ENCODE assay signal across 13 cellular contexts in genomic region chr11:121473064-121473777, GRCh38. TPM values are rescaled to one million over a fixed set of nuclear protein-coding genes. Genes with fewer than 3 reads are reported as not detected.
DNase-seq lines count a peak whose midpoint lies in the region; ATAC-seq, FAIRE-seq and TF ChIP-seq lines count a peak whose summit lies in the region.
"Had no signal": no experiment of that assay in that cellular context is flagged by ENCODE, and none has a peak within 500 bp of the region (broad histone marks: within the 10 kb centered on the region; RNA-seq: fewer than 3 reads in every experiment).

No MANE protein-coding gene starts in this region.

- H3K79me2 ChIP-seq in GM12878 (ENCODE audit: control insufficient read depth, insufficient read depth, low read length): peaks cover 75% of the 10 kb centered on the region

- SMC1A ChIA-PET in GM12878 (lab: Charles Lee; ENCODE audit: uncharacterized antibody, unreplicated experiment): interaction anchor here (0.6 kb wide), 1 partner anchor 141 kb away, joined by 3 read pairs; no protein-coding TSS in a partner anchor

- TF ChIP-seq RAD21 in GM12878 (IDR thresholded peaks at IDR 0.05; ENCODE audit: insufficient read depth, low read depth, low read length): no peak

- RAD21 ChIA-PET in GM12878 (lab: Charles Lee; ENCODE audit: unreplicated experiment): interaction anchor here (0.7 to 0.8 kb wide), 2 partner anchors 17 to 94 kb away, joined by 3 read pairs; no protein-coding TSS in a partner anchor

- H3K9ac ChIP-seq in GM12878 (ENCODE audit: control insufficient read depth, insufficient read depth, low read length): no peak overlapping the region

- no peaks in the 10 kb centered on the region for H3K27me3 ChIP-seq in AG04450 (ENCODE audit: control insufficient read depth, insufficient read depth, low read length)
- H3K27me3 ChIP-seq in GM12878 (replicated peaks in 1 of 2; ENCODE audit: control insufficient read depth in 2 of 2, insufficient read depth in 2 of 2, low read length in 1 of 2): no peaks in the 10 kb centered on the region
- H3K27me3 ChIP-seq in left lung: no peaks in the 10 kb centered on the region
- H3K27me3 ChIP-seq: colonic mucosa had no signal

- 84% methylated on average over 8 of the region's 8 CpGs for WGBS in GM12878 (ENCODE audit: insufficient coverage, insufficient replicate concordance, low lambda C conversion rate, missing lambda C conversion rate)

- no peak for TF ChIP-seq POLR2A in GM12878 (IDR thresholded peaks at IDR 0.05; ENCODE audit: low read depth, low read length)

- in situ Hi-C loops in GM12878 (cut with MboI): loop anchor here (25.0 kb wide), 1 partner anchor 1589 kb away; the partner anchor contains the start of gene HSPA8

- DNase-seq in AG04450 (ENCODE audit: low read depth, low spot score): peak; percentile 24
- no peak for DNase-seq in GM12878 (ENCODE audit: low read depth, low spot score)
- DNase-seq in left lung: no peak
- DNase-seq in HuH-7.5 (ENCODE audit: low spot score): no peak
- no peak for DNase-seq in NCI-H1694 (lab: John Stamatoyannopoulos, UW)
- no peak for DNase-seq in T-helper 2 cell
- DNase-seq: activated CD8-positive, alpha-beta memory T cell treated with anti-CD3 and anti-CD28 coated beads, Interleukin-2, amount 50 U/mL, for 4 hours; colonic mucosa; Karpas-422; NCI-H510A treated with DMSO at 0.1 percent for 48 hours had no signal

- H3K4me1 ChIP-seq in GM12878 (ENCODE audit: control insufficient read depth, insufficient read depth, low read length) (peaks cover 31% of the 10 kb centered on the region), left lung (peaks cover 0 to 20% of the 10 kb centered on the region in 2 donors)
- H3K4me1 ChIP-seq: colonic mucosa had no signal

- H3K27ac ChIP-seq in AG04450 (ENCODE audit: low read depth, low read length) (no peak overlapping the region), GM12878 (ENCODE audit: control insufficient read depth, insufficient read depth) (no peak overlapping the region), left lung (no peak overlapping the region)
- H3K27ac ChIP-seq: colonic mucosa, SK-N-MC had no signal

- FAIRE-seq in GM12878 (lab: Jason Lieb, UNC): no peak

- H3K4me2 ChIP-seq in GM12878 (ENCODE audit: control insufficient read depth, insufficient read depth): no peak overlapping the region

- no peaks in the 10 kb centered on the region; the same call in 1 of the 2 replicates for H4K20me1 ChIP-seq in GM12878 (ENCODE audit: control insufficient read depth, insufficient read depth)

- BruUV-seq in GM12878 (replicated peaks; lab: Mats Ljungman, UMichigan): no TSS peak

- no peak overlapping the region for H3K4me3 ChIP-seq in AG04450 (ENCODE audit: low read depth, low read length)
- H3K4me3 ChIP-seq in GM12878: no peak overlapping the region
- no peak overlapping the region for H3K4me3 ChIP-seq in left lung
- H3K4me3 ChIP-seq: colonic mucosa, SK-N-MC had no signal

- H3K9me3 ChIP-seq in AG04450 (ENCODE audit: control insufficient read depth, insufficient read depth, low read length) (no peaks in the 10 kb centered on the region), GM12878 (replicated peaks; ENCODE audit: control insufficient read depth, insufficient read depth, low read length) (no peaks in the 10 kb centered on the region; the same call in 2 of the 3 replicates), left lung (no peaks in the 10 kb centered on the region)
- H3K9me3 ChIP-seq: colonic mucosa had no signal

- intact Hi-C loops in GM12878 (cut with micrococcal nuclease; ENCODE audit: unreplicated experiment) (no loop called here), left lung (cut with DNase I) (no loop called here)

- H3K36me3 ChIP-seq in GM12878 (ENCODE audit: control insufficient read depth in 2 of 2, insufficient read depth in 2 of 2, low read length in 1 of 2): peaks cover 30 to 48% of the 10 kb centered on the region in 2 experiments
- peaks cover 0 to 22% of the 10 kb centered on the region in 2 donors for H3K36me3 ChIP-seq in left lung
- H3K36me3 ChIP-seq: colonic mucosa had no signal

- TF ChIP-seq CTCF in AG04450 (IDR thresholded peaks at IDR 0.05; ENCODE audit: low read depth, low read length): no peak
- no peak for TF ChIP-seq CTCF in GM12878 (IDR thresholded peaks at IDR 0.05 in 2 of 3, conservative IDR thresholded peaks at IDR 0.05 in 1 of 3; ENCODE audit: control insufficient read depth in 2 of 3, extremely low read depth in 1 of 3, insufficient read depth in 1 of 3, low read depth in 3 of 3, low read length in 3 of 3)
- TF ChIP-seq CTCF in left lung (IDR thresholded peaks at IDR 0.05): no peak

- TF ChIP-seq EP300 in GM12878 (IDR thresholded peaks at IDR 0.05; ENCODE audit: borderline replicate concordance in 1 of 2, control insufficient read depth in 1 of 2, low read depth in 2 of 2, low read length in 2 of 2): no peak

- ATAC-seq in GM21529 (IDR thresholded peaks at IDR 0.05; ENCODE audit: unreplicated experiment): peak; percentile 38
- no peak for ATAC-seq in GM12878
- ATAC-seq in left lung: peak; percentile 34
- ATAC-seq in HG03095 (IDR thresholded peaks at IDR 0.05; ENCODE audit: unreplicated experiment): no peak

- H2AFZ ChIP-seq in GM12878 (ENCODE audit: control insufficient read depth, low read depth, low read length): no peak overlapping the region

- CTCF ChIA-PET in AG04450 (lab: Charles Lee) (no interaction called here), GM12878 (lab: Yijun Ruan, JAX) (no interaction called here)

- POLR2A ChIA-PET in AG04450 (lab: Yijun Ruan, JAX): no interaction called here
- POLR2A ChIA-PET in GM12878 (lab: Charles Lee): interaction anchor here (0.7 to 1.3 kb wide), 2 partner anchors 21 to 81 kb away, joined by 3 to 4 read pairs; no protein-coding TSS in a partner anchor

TF ChIP-seq in GM12878, 131 proteins besides CTCF, POLR2A, EP300 and RAD21:
- TF ChIP-seq POU2F2 (IDR thresholded peaks at IDR 0.05; ENCODE audit: borderline replicate concordance, low read depth, low read length) (peak; percentile 54; the same call in 1 of the 3 replicates), SKIL (IDR thresholded peaks at IDR 0.05; ENCODE audit: low read depth, poor library complexity, severe bottlenecking) (no peak), EGR1 (IDR thresholded peaks at IDR 0.05; ENCODE audit: borderline replicate concordance in 1 of 2, low read depth in 2 of 2, low read length in 2 of 2) (peak in 1 of 2 experiments; percentile 42; a peak in 1 of 3 replicates)
TF ChIP-seq in GM12878: peak in this region for 2.

RNA-seq across cellular contexts. Expression of gene SORL1, which starts 21.1 kb away (rescaled TPM):
- 5.4 and 5.5 TPM in 2 replicates for polyA plus RNA-seq in AG04450 (2011; rRNA removed)
- polyA minus RNA-seq in AG04450 (2011; rRNA and poly(A)+ RNA removed): 23.4 and 29.8 TPM in 2 replicates
- 727 and 773 TPM in 2 replicates for total RNA-seq in GM12878 (2013; cell fraction: nucleolus; rRNA removed)
- total RNA-seq in GM12878 (2014; rRNA removed): 75.1 and 77.9 TPM in 2 replicates
- 58.7 and 61.4 TPM in 2 replicates for total RNA-seq in GM12878 (2014; rRNA removed; fragmentation: Illumina TruSeq; extraction: Trizol)
- total RNA-seq in GM12878 (2021): 99.6 and 107 TPM in 2 replicates
- 41.0 TPM for polyA plus RNA-seq in GM12878 (2011; ENCODE audit: low read depth)
- polyA plus RNA-seq in GM12878 (2011; rRNA removed): 74.4 and 102 TPM in 2 replicates
- 126 and 169 TPM in 2 replicates for polyA plus RNA-seq in GM12878 (2011; cell fraction: cytosol; rRNA removed)
- polyA plus RNA-seq in GM12878 (2011; cell fraction: nucleus; rRNA removed): 326 and 357 TPM in 2 replicates
- 51.9 and 68.0 TPM in 2 replicates for polyA plus RNA-seq in GM12878 (2012)
- polyA plus RNA-seq in GM12878 (2014; fragmentation: Illumina TruSeq; extraction: Trizol): 60.0 and 68.0 TPM in 2 replicates
- 10 to 100 TPM; 20.2 to 26.0 TPM for polyA plus RNA-seq in GM12878 (2014; fragmentation: Nextera tagmentation; extraction: Ambion mirVana)
- 42.4 and 44.0 TPM in 2 replicates for polyA plus RNA-seq in GM12878 (2014; rRNA removed)
- 10 to 100 TPM; 59.9 to 64.7 TPM for polyA plus RNA-seq in GM12878 (2016; fragmentation: Nextera tagmentation; extraction: Ambion mirVana)
- 515 and 644 TPM in 2 replicates for polyA minus RNA-seq in GM12878 (2011; rRNA and poly(A)+ RNA removed)
- polyA minus RNA-seq in GM12878 (2011; cell fraction: cytosol; rRNA and poly(A)+ RNA removed): 113 and 121 TPM in 2 replicates
- polyA minus RNA-seq in GM12878 (2011; cell fraction: nucleus; rRNA and poly(A)+ RNA removed): 258 and 338 TPM in 2 replicates
- 100 to 1,000 TPM in 1 of 2 donors, 10 to 100 TPM in 1; 44.9 to 114 TPM for total RNA-seq in left lung

Comparison
In these comparisons a context has a peak if more than half of its experiments do, and no peak if none do; other contexts are left out.
1. ATAC-seq: peak in GM21529 (single experiment) and left lung (single experiment); none in GM12878 (single experiment) and HG03095 (single experiment).